In genomic region chr17:14737984-14738651, GRCh38 we compare ENCODE assay signal across 9 cellular contexts.
DNase-seq lines count a peak whose midpoint lies in the region; ATAC-seq and TF ChIP-seq lines count a peak whose summit lies in the region.
"Had no signal": no experiment of that assay in that cellular context is flagged by ENCODE, and none has a peak within 500 bp of the region (broad histone marks: within the 10 kb centered on the region; RNA-seq: fewer than 3 reads in every experiment).

No MANE protein-coding gene starts in this region.

- no peak overlapping the region for H2BK5ac ChIP-seq in trophoblast cell (ENCODE audit: low read depth, low read length, poor library complexity)

- H3K27me3 Mint-ChIP-seq in activated naive CD4-positive, alpha-beta T cell treated with anti-CD3 and anti-CD28 coated beads, Interleukin-2, amount 10 ng/mL, durations not matched to agents 7 days and 5 days, result no peaks in the 10 kb centered on the region
- H3K27me3 Mint-ChIP-seq in activated naive CD8-positive, alpha-beta T cell treated with anti-CD3 and anti-CD28 coated beads, Interleukin-2, amount 50 U/mL, for 24 hours, result no peaks in the 10 kb centered on the region

- no peak overlapping the region for H3K9ac ChIP-seq in trophoblast cell (ENCODE audit: low read length)

- no peak overlapping the region for H4K12ac ChIP-seq in trophoblast cell (ENCODE audit: low read depth, low read length)

- H3K14ac ChIP-seq in trophoblast cell (ENCODE audit: low read length), result no peak overlapping the region

- H3K9me3 ChIP-seq in esophagus muscularis mucosa, result no peaks in the 10 kb centered on the region
- peaks cover 3% of the 10 kb centered on the region for H3K9me3 ChIP-seq in trophoblast cell (ENCODE audit: insufficient read depth, low read depth, low read length)

- no peaks in the 10 kb centered on the region for H3K4me1 ChIP-seq in esophagus muscularis mucosa
- peaks cover 10 to 15% of the 10 kb centered on the region in 2 experiments for H3K4me1 ChIP-seq in trophoblast cell (ENCODE audit: control insufficient read depth in 1 of 2, insufficient read depth in 2 of 2, low read length in 2 of 2)

- H3K36me3 ChIP-seq in esophagus muscularis mucosa, result no peaks in the 10 kb centered on the region
- H3K36me3 ChIP-seq in trophoblast cell (ENCODE audit: control insufficient read depth in 1 of 2, insufficient read depth in 2 of 2, low read length in 2 of 2), result no peaks in the 10 kb centered on the region

- no peak overlapping the region for H3K27ac ChIP-seq in esophagus muscularis mucosa (replicated peaks in 1 of 4)
- peak overlapping the region; percentile 67 for H3K27ac ChIP-seq in trophoblast cell (ENCODE audit: low read depth, low read length)
- no peak overlapping the region for H3K27ac ChIP-seq in dorsolateral prefrontal cortex

- no peaks in the 10 kb centered on the region for H3K4me1 Mint-ChIP-seq in activated naive CD4-positive, alpha-beta T cell treated with anti-CD3 and anti-CD28 coated beads, Interleukin-2, amount 10 ng/mL, durations not matched to agents 7 days and 5 days
- H3K4me1 Mint-ChIP-seq in activated naive CD8-positive, alpha-beta T cell treated with anti-CD3 and anti-CD28 coated beads, Interleukin-2, amount 50 U/mL, for 24 hours, result no peaks in the 10 kb centered on the region

- no peak overlapping the region for H2BK12ac ChIP-seq in trophoblast cell (ENCODE audit: low read length)

- H3K36me3 Mint-ChIP-seq in activated naive CD4-positive, alpha-beta T cell treated with anti-CD3 and anti-CD28 coated beads, Interleukin-2, amount 10 ng/mL, durations not matched to agents 7 days and 5 days, result no peaks in the 10 kb centered on the region
- H3K36me3 Mint-ChIP-seq in activated naive CD8-positive, alpha-beta T cell treated with anti-CD3 and anti-CD28 coated beads, Interleukin-2, amount 50 U/mL, for 24 hours (ENCODE audit: low read depth), result no peaks in the 10 kb centered on the region

- no peak overlapping the region for H3K4ac ChIP-seq in trophoblast cell (ENCODE audit: low read depth, low read length)

- no peak overlapping the region for H2AK5ac ChIP-seq in trophoblast cell (ENCODE audit: low read length)

- intact Hi-C loops in esophagus muscularis mucosa (cut with DNase I) (no loop called here), dorsolateral prefrontal cortex (cut with DNase I) (no loop called here)

- no peaks in the 10 kb centered on the region for H3K27me3 ChIP-seq in esophagus muscularis mucosa
- H3K27me3 ChIP-seq in trophoblast cell (ENCODE audit: insufficient read depth, low read length), result no peaks in the 10 kb centered on the region
- peaks cover 0 to 11% (median 0%) of the 10 kb centered on the region in 45 donors for H3K27me3 ChIP-seq in dorsolateral prefrontal cortex

- peak; percentile 89 for ATAC-seq in GM21447 (IDR thresholded peaks at IDR 0.05; ENCODE audit: unreplicated experiment)
- no peak for ATAC-seq in activated naive CD8-positive, alpha-beta T cell treated with anti-CD3 and anti-CD28 coated beads, Interleukin-2, amount 50 U/mL, for 24 hours

- peak; percentile 97 for DNase-seq in NB4 (ENCODE audit: low read depth)
- DNase-seq in esophagus muscularis mucosa (ENCODE audit: extremely low spot score), result peak; percentile 90
- peak; percentile 99 for DNase-seq in trophoblast cell
- no peak for DNase-seq in NCI-H2171 (lab: John Stamatoyannopoulos, UW)
- no peak for DNase-seq in dorsolateral prefrontal cortex
- no peak for DNase-seq in activated naive CD4-positive, alpha-beta T cell treated with anti-CD3 and anti-CD28 coated beads, Interleukin-2, amount 10 ng/mL, durations not matched to agents 7 days and 5 days
- DNase-seq in activated naive CD8-positive, alpha-beta T cell treated with anti-CD3 and anti-CD28 coated beads, Interleukin-2, amount 50 U/mL, for 24 hours, result no peak

- no peak for TF ChIP-seq EP300 in esophagus muscularis mucosa (IDR thresholded peaks at IDR 0.05)

- H3K79me1 ChIP-seq in trophoblast cell (ENCODE audit: low read length), result peaks cover 7% of the 10 kb centered on the region

- TF ChIP-seq CTCF in NB4 (IDR thresholded peaks at IDR 0.05; ENCODE audit: low read depth, low read length), result peak; percentile 62
- TF ChIP-seq CTCF in esophagus muscularis mucosa (IDR thresholded peaks at IDR 0.05), result peak in 1 of 3 experiments; percentile 13
- TF ChIP-seq CTCF in dorsolateral prefrontal cortex (IDR thresholded peaks at IDR 0.05 in 54 of 56, conservative IDR thresholded peaks at IDR 0.05 in 2 of 56; ENCODE audit: low read depth in 1 of 56, partially characterized antibody in 56 of 56), result no peak

- H2BK120ac ChIP-seq in trophoblast cell (ENCODE audit: insufficient read depth, low read length, poor library complexity), result no peak overlapping the region

- H3K4me2 ChIP-seq in trophoblast cell (ENCODE audit: low read length), result peak overlapping the region; percentile 2

- 50% methylated on average over 12 of the region's 12 CpGs for WGBS in esophagus muscularis mucosa
- WGBS in trophoblast cell (ENCODE audit: extremely low coverage, insufficient coverage, insufficient read length), result no CpG with 5 or more reads among the region's 12 CpGs

- H4K91ac ChIP-seq in trophoblast cell (ENCODE audit: low read depth, low read length), result no peak overlapping the region

- no peak overlapping the region for H4K8ac ChIP-seq in trophoblast cell (ENCODE audit: low read depth, low read length)

- no peak overlapping the region for H2AFZ ChIP-seq in trophoblast cell (ENCODE audit: insufficient read depth, low read length, poor library complexity)

- no peaks in the 10 kb centered on the region for H3K79me2 ChIP-seq in trophoblast cell (ENCODE audit: control insufficient read depth, insufficient read depth, low read length, poor library complexity)

- H3K9me3 Mint-ChIP-seq in activated naive CD4-positive, alpha-beta T cell treated with anti-CD3 and anti-CD28 coated beads, Interleukin-2, amount 10 ng/mL, durations not matched to agents 7 days and 5 days, result no peaks in the 10 kb centered on the region
- no peaks in the 10 kb centered on the region for H3K9me3 Mint-ChIP-seq in activated naive CD8-positive, alpha-beta T cell treated with anti-CD3 and anti-CD28 coated beads, Interleukin-2, amount 50 U/mL, for 24 hours
- H3K9me3 Mint-ChIP-seq: T-helper 1 cell treated with Interleukin-12 subunit alpha and Interleukin-12 subunit beta and Interleukin-4 antibody, amounts not matched to agents 30 μg/mL and 1 μg/mL, for 36 hours had no signal

- no peak overlapping the region for H3K18ac ChIP-seq in trophoblast cell (ENCODE audit: low read length)

- no peak overlapping the region for H3K27ac Mint-ChIP-seq in activated naive CD4-positive, alpha-beta T cell treated with anti-CD3 and anti-CD28 coated beads, Interleukin-2, amount 10 ng/mL, durations not matched to agents 7 days and 5 days
- no peak overlapping the region for H3K27ac Mint-ChIP-seq in activated naive CD8-positive, alpha-beta T cell treated with anti-CD3 and anti-CD28 coated beads, Interleukin-2, amount 50 U/mL, for 24 hours
- H3K27ac Mint-ChIP-seq: T-helper 1 cell treated with Interleukin-12 subunit alpha and Interleukin-12 subunit beta and Interleukin-4 antibody, amounts not matched to agents 30 μg/mL and 1 μg/mL, for 36 hours had no signal

- CTCF ChIA-PET in activated naive CD4-positive, alpha-beta T cell treated with anti-CD3 and anti-CD28 coated beads, Interleukin-2, amount 10 ng/mL, durations not matched to agents 7 days and 5 days (lab: Charles Lee), result no interaction called here

- TF ChIP-seq POLR2A in NB4 (IDR thresholded peaks at IDR 0.05; ENCODE audit: extremely low read depth, insufficient read length) (no peak), esophagus muscularis mucosa (IDR thresholded peaks at IDR 0.05; ENCODE audit: low read depth) (no peak)

- no peak overlapping the region for H3K23ac ChIP-seq in trophoblast cell (ENCODE audit: low read length)

- no peak overlapping the region for H3K4me3 Mint-ChIP-seq in activated naive CD4-positive, alpha-beta T cell treated with anti-CD3 and anti-CD28 coated beads, Interleukin-2, amount 10 ng/mL, durations not matched to agents 7 days and 5 days
- no peak overlapping the region for H3K4me3 Mint-ChIP-seq in activated naive CD8-positive, alpha-beta T cell treated with anti-CD3 and anti-CD28 coated beads, Interleukin-2, amount 50 U/mL, for 24 hours
- H3K4me3 Mint-ChIP-seq: T-helper 1 cell treated with Interleukin-12 subunit alpha and Interleukin-12 subunit beta and Interleukin-4 antibody, amounts not matched to agents 30 μg/mL and 1 μg/mL, for 36 hours had no signal

- H3K4me3 ChIP-seq in NB4 (ENCODE audit: low read depth, low read length), result peak overlapping the region; percentile 23
- H3K4me3 ChIP-seq in esophagus muscularis mucosa, result no peak overlapping the region
- H3K4me3 ChIP-seq in trophoblast cell (ENCODE audit: low read depth, low read length), result no peak overlapping the region
- no peak overlapping the region for H3K4me3 ChIP-seq in dorsolateral prefrontal cortex

Comparison
In these comparisons a context has a peak if more than half of its experiments do, and no peak if none do; other contexts are left out.
1. DNase-seq: peak in NB4 (single experiment), esophagus muscularis mucosa (single experiment) and trophoblast cell (2 of 2); none in NCI-H2171 (single experiment), dorsolateral prefrontal cortex (0 of 10), activated naive CD4-positive, alpha-beta T cell treated with anti-CD3 and anti-CD28 coated beads, Interleukin-2, amount 10 ng/mL, durations not matched to agents 7 days and 5 days (single experiment) and activated naive CD8-positive, alpha-beta T cell treated with anti-CD3 and anti-CD28 coated beads, Interleukin-2, amount 50 U/mL, for 24 hours (single experiment).